ENCODE assay signal across 8 cellular contexts in genomic region chr9:40991741-40992471, GRCh38.
A peak's percentile ranks its signal among the peaks of the same experiment; 100 is the strongest.
DNase-seq lines count a peak whose midpoint lies in the region; ATAC-seq, FAIRE-seq and TF ChIP-seq lines count a peak whose summit lies in the region.
"Not testable (repeated sequence)": the region's sequence is repeated elsewhere in the genome, so short reads cannot be mapped to it uniquely, and the experiment has no call there.

No MANE protein-coding gene starts in this region.

- H3K36me3 Mint-ChIP-seq in activated CD4-positive, alpha-beta memory T cell treated with anti-CD3 and anti-CD28 coated beads for 36 hours: peaks cover 37% of the 10 kb centered on the region
- H3K36me3 Mint-ChIP-seq in type B pancreatic cell: peaks cover 11% of the 10 kb centered on the region

- FAIRE-seq in GM12891 (lab: Jason Lieb, UNC): not testable (repeated sequence)

- peak; percentile 93 for TF ChIP-seq POLR2A in GM12891 (IDR thresholded peaks at IDR 0.05; ENCODE audit: low read depth, low read length)

- TF ChIP-seq CTCF in coronary artery (IDR thresholded peaks at IDR 0.05) (peak; percentile 88), type B pancreatic cell (conservative IDR thresholded peaks at IDR 0.05) (peak; percentile 89)

- H3K27me3 Mint-ChIP-seq in activated CD4-positive, alpha-beta memory T cell treated with anti-CD3 and anti-CD28 coated beads for 36 hours; type B pancreatic cell: not testable (repeated sequence)

- peak; percentile 100 for ATAC-seq in sciatic nerve

- POLR2A ChIA-PET in activated CD4-positive, alpha-beta memory T cell treated with anti-CD3 and anti-CD28 coated beads for 36 hours (lab: Charles Lee): not testable (repeated sequence)

- intact Hi-C loops in activated CD4-positive, alpha-beta memory T cell treated with anti-CD3 and anti-CD28 coated beads for 36 hours (cut with micrococcal nuclease); sciatic nerve (cut with DNase I): not testable (repeated sequence)

- H3K27ac Mint-ChIP-seq in activated CD4-positive, alpha-beta memory T cell treated with anti-CD3 and anti-CD28 coated beads for 36 hours; type B pancreatic cell: not testable (repeated sequence)

- peaks cover 36% of the 10 kb centered on the region for H3K4me1 Mint-ChIP-seq in activated CD4-positive, alpha-beta memory T cell treated with anti-CD3 and anti-CD28 coated beads for 36 hours (ENCODE audit: low read depth)
- not testable (repeated sequence) for H3K4me1 Mint-ChIP-seq in type B pancreatic cell (ENCODE audit: unreplicated experiment)

- H3K27ac ChIP-seq in coronary artery: peak overlapping the region; percentile 84 to 90

- DNase-seq in GM12891 (ENCODE audit: insufficient read length, low spot score) (peak; percentile 68), HCEC 1CT (peak; percentile 99), coronary artery (ENCODE audit: low spot score) (peak; percentile 99), inferior parietal cortex (ENCODE audit: extremely low spot score) (peak; percentile 100), sciatic nerve (ENCODE audit: low spot score) (peak; percentile 98), type B pancreatic cell (ENCODE audit: extremely low spot score, unreplicated experiment) (peak; percentile 96)
- DNase-seq in Jurkat, Clone E6-1 (ENCODE audit: low read depth, low spot score): peak; percentile 97
- DNase-seq in activated CD4-positive, alpha-beta memory T cell treated with anti-CD3 and anti-CD28 coated beads for 36 hours: peak; percentile 99

- not testable (repeated sequence) for H3K4me3 Mint-ChIP-seq in activated CD4-positive, alpha-beta memory T cell treated with anti-CD3 and anti-CD28 coated beads for 36 hours; type B pancreatic cell

- CTCF ChIA-PET in activated CD4-positive, alpha-beta memory T cell treated with anti-CD3 and anti-CD28 coated beads for 36 hours (lab: Charles Lee): not testable (repeated sequence)

- H3K9me3 Mint-ChIP-seq in activated CD4-positive, alpha-beta memory T cell treated with anti-CD3 and anti-CD28 coated beads for 36 hours; type B pancreatic cell: not testable (repeated sequence)

- peak overlapping the region; percentile 85 for H3K4me3 ChIP-seq in Jurkat, Clone E6-1 (ENCODE audit: low read length)
- H3K4me3 ChIP-seq in coronary artery: peak overlapping the region; percentile 84

TF ChIP-seq in GM12891, 5 proteins besides CTCF, POLR2A, EP300 and RAD21:
- TF ChIP-seq SPI1 (IDR thresholded peaks at IDR 0.05; ENCODE audit: low read depth, low read length) (peak; percentile 63), TAF1 (IDR thresholded peaks at IDR 0.05; ENCODE audit: low read depth, low read length) (peak; percentile 93), PAX5 (IDR thresholded peaks at IDR 0.05; ENCODE audit: insufficient read depth, low read length, severe bottlenecking) (peak; percentile 23), POLR2AphosphoS5 (IDR thresholded peaks at IDR 0.05; ENCODE audit: low read depth, low read length) (peak; percentile 97), POU2F2 (IDR thresholded peaks at IDR 0.05; ENCODE audit: low read depth, low read length) (peak; percentile 42; the same call in 1 of the 2 replicates)

Comparison
In these comparisons a context has a peak if more than half of its experiments do, and no peak if none do; other contexts are left out.
1. Peak in every context shown above with its lines: DNase-seq, ATAC-seq, H3K4me3 ChIP-seq and H3K27ac ChIP-seq.